In genomic region chr2:64525323-64525625, GRCh38 we compare ENCODE assay signal across 8 cellular contexts. TPM values are rescaled to one million over a fixed set of nuclear protein-coding genes. Genes with fewer than 3 reads are reported as not detected.
DNase-seq lines count a peak whose midpoint lies in the region; ATAC-seq, FAIRE-seq and TF ChIP-seq lines count a peak whose summit lies in the region.

No MANE protein-coding gene starts in this region.

- peak; percentile 43 for FAIRE-seq in H54 (lab: Jason Lieb, UNC)

- DNase-seq in CD1c-positive myeloid dendritic cell (ENCODE audit: extremely low spot score): peak; percentile 90
- DNase-seq in H54 (ENCODE audit: insufficient read length, low spot score): no peak
- peak in 1 of 2 experiments; percentile 9 for DNase-seq in SJSA1 (ENCODE audit: low read depth in 1 of 2, low spot score in 2 of 2)
- peak in 3 of 9 donors; percentile 4 to 64 (median 5) for DNase-seq in naive thymus-derived CD4-positive, alpha-beta T cell
- no peak for DNase-seq in uterus
- DNase-seq in SHP77 treated with DMSO at 0.1 percent for 48 hours (lab: John Stamatoyannopoulos, UW): no peak

- TF ChIP-seq POLR2A in H54 (IDR thresholded peaks at IDR 0.05; ENCODE audit: low read depth, low read length) (no peak), uterus (IDR thresholded peaks at IDR 0.05) (no peak)

- H3K36me3 ChIP-seq in SJSA1 (peaks cover 6% of the 10 kb centered on the region; the same call in 1 of the 2 replicates), uterus (no peaks in the 10 kb centered on the region)
- H3K36me3 ChIP-seq in naive thymus-derived CD4-positive, alpha-beta T cell (ENCODE audit: control insufficient read depth in 2 of 3, insufficient read depth in 3 of 3, low read length in 3 of 3): peaks cover 0 to 8% (median 0%) of the 10 kb centered on the region in 3 experiments

- CTCF ChIA-PET in naive thymus-derived CD4-positive, alpha-beta T cell (lab: Charles Lee): interaction anchor here (3.2 to 3.7 kb wide), 3 partner anchors 35 to 343 kb away, joined by 18 to 49 read pairs (median 49); no protein-coding TSS in a partner anchor

- H3K27me3 ChIP-seq in SJSA1 (replicated peaks) (peaks cover 11% of the 10 kb centered on the region; the same call in 1 of the 2 replicates), uterus (no peaks in the 10 kb centered on the region)
- H3K27me3 ChIP-seq in naive thymus-derived CD4-positive, alpha-beta T cell (ENCODE audit: control insufficient read depth in 2 of 2, insufficient read depth in 2 of 2, low read length in 2 of 2): no peaks in the 10 kb centered on the region

- H3K9me3 ChIP-seq in SJSA1 (replicated peaks): no peaks in the 10 kb centered on the region
- H3K9me3 ChIP-seq in naive thymus-derived CD4-positive, alpha-beta T cell (ENCODE audit: control insufficient read depth in 2 of 3, low read length in 3 of 3): no peaks in the 10 kb centered on the region
- H3K9me3 ChIP-seq in uterus: no peaks in the 10 kb centered on the region

- H3K4me1 ChIP-seq in SJSA1 (replicated peaks) (peaks cover 6% of the 10 kb centered on the region), uterus (no peaks in the 10 kb centered on the region)
- peaks cover 22 to 30% of the 10 kb centered on the region in 2 donors for H3K4me1 ChIP-seq in naive thymus-derived CD4-positive, alpha-beta T cell (ENCODE audit: control insufficient read depth in 2 of 2, insufficient read depth in 2 of 2, low read length in 2 of 2)

- peak overlapping the region; percentile 86 for H3K4me3 ChIP-seq in SJSA1
- peak overlapping the region; percentile 99 for H3K4me3 ChIP-seq in naive thymus-derived CD4-positive, alpha-beta T cell (ENCODE audit: low read length)
- H3K4me3 ChIP-seq in uterus: peak overlapping the region; percentile 84 to 97

- H3K27ac Mint-ChIP-seq in dendritic cell treated with granulocyte-macrophage colony-stimulating factor and Interleukin-4, amounts not matched to agents 40 ng/mL and 50 ng/mL, for 4 days: peak overlapping the region; percentile 99
- peak overlapping the region; percentile 83 to 99 (median 98) for H3K27ac Mint-ChIP-seq in naive thymus-derived CD4-positive, alpha-beta T cell

- no peak for ATAC-seq in naive thymus-derived CD4-positive, alpha-beta T cell
- no peak for ATAC-seq in HG02763 (IDR thresholded peaks at IDR 0.05; ENCODE audit: unreplicated experiment)

- H3K27ac ChIP-seq in SJSA1: no peak overlapping the region
- H3K27ac ChIP-seq in naive thymus-derived CD4-positive, alpha-beta T cell (ENCODE audit: low read depth, low read length): peak overlapping the region; percentile 85
- H3K27ac ChIP-seq in uterus: peak overlapping the region; percentile 92 to 94

- H3K4me1 Mint-ChIP-seq in dendritic cell treated with granulocyte-macrophage colony-stimulating factor and Interleukin-4, amounts not matched to agents 40 ng/mL and 50 ng/mL, for 4 days (ENCODE audit: low read depth): peaks cover 32% of the 10 kb centered on the region
- peaks cover 15 to 60% (median 51%) of the 10 kb centered on the region in 7 donors for H3K4me1 Mint-ChIP-seq in naive thymus-derived CD4-positive, alpha-beta T cell

- no peak for TF ChIP-seq CTCF in uterus (IDR thresholded peaks at IDR 0.05)

- no peaks in the 10 kb centered on the region for H3K9me3 Mint-ChIP-seq in dendritic cell treated with granulocyte-macrophage colony-stimulating factor and Interleukin-4, amounts not matched to agents 40 ng/mL and 50 ng/mL, for 4 days
- peaks cover 0 to 2% (median 0%) of the 10 kb centered on the region in 11 donors for H3K9me3 Mint-ChIP-seq in naive thymus-derived CD4-positive, alpha-beta T cell

- POLR2A ChIA-PET in naive thymus-derived CD4-positive, alpha-beta T cell (lab: Charles Lee): interaction anchor here (1.0 to 2.1 kb wide), 4 partner anchors 59 to 605 kb away, joined by 3 to 14 read pairs (median 4); partner anchors contain the start of genes RAB1A and SERTAD2

- H3K36me3 Mint-ChIP-seq in dendritic cell treated with granulocyte-macrophage colony-stimulating factor and Interleukin-4, amounts not matched to agents 40 ng/mL and 50 ng/mL, for 4 days (ENCODE audit: low read depth): peaks cover 32% of the 10 kb centered on the region
- H3K36me3 Mint-ChIP-seq in naive thymus-derived CD4-positive, alpha-beta T cell: peaks cover 0 to 12% (median 0%) of the 10 kb centered on the region in 5 donors

- no peaks in the 10 kb centered on the region for H3K27me3 Mint-ChIP-seq in dendritic cell treated with granulocyte-macrophage colony-stimulating factor and Interleukin-4, amounts not matched to agents 40 ng/mL and 50 ng/mL, for 4 days
- peaks cover 0 to 7% (median 0%) of the 10 kb centered on the region in 5 donors for H3K27me3 Mint-ChIP-seq in naive thymus-derived CD4-positive, alpha-beta T cell

- H3K4me3 Mint-ChIP-seq in dendritic cell treated with granulocyte-macrophage colony-stimulating factor and Interleukin-4, amounts not matched to agents 40 ng/mL and 50 ng/mL, for 4 days: peak overlapping the region; percentile 84
- peak overlapping the region; percentile 94 to 100 (median 99) for H3K4me3 Mint-ChIP-seq in naive thymus-derived CD4-positive, alpha-beta T cell

- intact Hi-C loops in dendritic cell treated with granulocyte-macrophage colony-stimulating factor and Interleukin-4, amounts not matched to agents 40 ng/mL and 50 ng/mL, for 4 days (cut with micrococcal nuclease): loop anchor here (1.0 to 2.0 kb wide), 2 partner anchors 9 to 340 kb away; no protein-coding TSS in a partner anchor
- intact Hi-C loops in naive thymus-derived CD4-positive, alpha-beta T cell (cut with micrococcal nuclease): loop anchor here (2.0 to 10.0 kb wide), 4 partner anchors 16 to 1820 kb away; partner anchors contain the start of genes EHBP1 (in 1 of the 2), SERTAD2 (in 1 of the 2) and SLC1A4 (in 1 of the 2)
- intact Hi-C loops in uterus (cut with DNase I; ENCODE audit: low total_unique reads): no loop called here

RNA-seq across cellular contexts. Expression of gene AFTPH, which starts 1.1 kb away (rescaled TPM):
- 20.4 and 24.4 TPM in 2 replicates for total RNA-seq in SJSA1 (2014; rRNA removed; shearing (Covaris generic))
- total RNA-seq in naive thymus-derived CD4-positive, alpha-beta T cell: 10 to 100 TPM; 25.2 to 46.2 (median 37.0) TPM
- polyA plus RNA-seq in naive thymus-derived CD4-positive, alpha-beta T cell: 10 to 100 TPM; 19.7 to 25.9 TPM
- total RNA-seq in uterus: 10 to 100 TPM; 24.1 to 62.4 (median 37.4) TPM
